Comparison of ENCODE assay signal across 8 cellular contexts in genomic region chr6:144551339-144551738, GRCh38.
"Had no signal": no experiment of that assay in that cellular context is flagged by ENCODE, and none has a peak within 500 bp of the region (broad histone marks: within the 10 kb centered on the region; RNA-seq: fewer than 3 reads in every experiment).

No MANE protein-coding gene starts in this region.

- H3K27ac Mint-ChIP-seq: GM23338 had no signal

- H3K4me1 Mint-ChIP-seq: GM23338 had no signal

- FAIRE-seq: H1, HTR-8/SVneo had no signal

- DNase-seq: H7, IMR-90, KBM-7 had no signal

- H3K4me3 Mint-ChIP-seq: GM23338 had no signal

- H3K27ac ChIP-seq: KMS-11 had no signal

- H3K9me3 Mint-ChIP-seq: GM23338 had no signal

- ATAC-seq: GM23338, HCT116 had no signal
